12 cellular contexts compared by ENCODE assay signal in genomic region chr15:64837502-64837901, GRCh38. TPM values are rescaled to one million over a fixed set of nuclear protein-coding genes. Genes with fewer than 3 reads are reported as not detected.
A peak's percentile ranks its signal among the peaks of the same experiment; 100 is the strongest.
DNase-seq lines count a peak whose midpoint lies in the region; ATAC-seq and TF ChIP-seq lines count a peak whose summit lies in the region.
"Had no signal": no experiment of that assay in that cellular context is flagged by ENCODE, and none has a peak within 500 bp of the region (broad histone marks: within the 10 kb centered on the region; RNA-seq: fewer than 3 reads in every experiment).

No MANE protein-coding gene starts in this region.

- no peaks in the 10 kb centered on the region for H3K9me3 Mint-ChIP-seq in central memory CD8-positive, alpha-beta T cell

- peaks cover 12% of the 10 kb centered on the region for H3K36me3 Mint-ChIP-seq in central memory CD8-positive, alpha-beta T cell (ENCODE audit: insufficient read depth)

- H3K9me3 ChIP-seq in upper lobe of left lung = no peaks in the 10 kb centered on the region
- H3K9me3 ChIP-seq: BE2C, SJCRH30 had no signal

- in situ Hi-C loops in SK-MEL-5 (cut with HindIII; ENCODE audit: low pct_unique_long_range_greater_than_20kb, low sequenced_read_pairs) = no loop called here

- H3K4me1 ChIP-seq in upper lobe of left lung = peaks cover 20 to 39% (median 28%) of the 10 kb centered on the region in 4 donors
- H3K4me1 ChIP-seq: BE2C, SJCRH30 had no signal

- no peak overlapping the region for H3K4me3 ChIP-seq in upper lobe of left lung
- H3K4me3 ChIP-seq: SJCRH30 had no signal

- peak; percentile 28 for DNase-seq in stimulated activated CD4-positive, alpha-beta T cell treated with anti-CD3 and anti-CD28 coated beads, Interleukin-15, amount 100 ng/mL, for 24 hours
- no peak for DNase-seq in stimulated activated CD4-positive, alpha-beta T cell treated with anti-CD3 and anti-CD28 coated beads, Interleukin-4, amount 100 ng/mL, for 24 hours
- DNase-seq in SK-MEL-5 (ENCODE audit: low read depth, low spot score) (peak; percentile 52), upper lobe of left lung (peak in 1 of 2 donors; percentile 51), putamen (ENCODE audit: low spot score) (no peak)
- peak in 1 of 2 donors; percentile 28 for DNase-seq in central memory CD8-positive, alpha-beta T cell (ENCODE audit: low spot score in 2 of 2)
- DNase-seq: BE2C, NCI-H1092, NCI-H524, SJCRH30 had no signal

- H3K36me3 ChIP-seq in upper lobe of left lung = no peaks in the 10 kb centered on the region
- H3K36me3 ChIP-seq: BE2C, SJCRH30 had no signal

- 57 to 59% methylated on average over 1 of the region's 1 CpG for WGBS in upper lobe of left lung, 2 donors

- no peaks in the 10 kb centered on the region for H3K27me3 Mint-ChIP-seq in central memory CD8-positive, alpha-beta T cell

- ATAC-seq in central memory CD8-positive, alpha-beta T cell (replicated peaks; ENCODE audit: extremely low read depth, poor library complexity, severe bottlenecking) = no peak
- no peak for ATAC-seq in upper lobe of left lung (ENCODE audit: low FRiP score in 2 of 2)
- no peak for ATAC-seq in GM18868 (IDR thresholded peaks at IDR 0.05; ENCODE audit: unreplicated experiment)
- ATAC-seq in HG03135 (IDR thresholded peaks at IDR 0.05; ENCODE audit: unreplicated experiment) = no peak

- H3K4me3 Mint-ChIP-seq in central memory CD8-positive, alpha-beta T cell = peak overlapping the region; percentile 3

- TF ChIP-seq EP300 in upper lobe of left lung (IDR thresholded peaks at IDR 0.05) = no peak

- peak in 1 of 4 donors; percentile 35 for TF ChIP-seq POLR2A in upper lobe of left lung (IDR thresholded peaks at IDR 0.05)

- no peaks in the 10 kb centered on the region for H3K27me3 ChIP-seq in upper lobe of left lung
- H3K27me3 ChIP-seq: BE2C, SJCRH30 had no signal

- peak overlapping the region; percentile 79 for H3K27ac Mint-ChIP-seq in central memory CD8-positive, alpha-beta T cell (ENCODE audit: low read depth)

- no peak for TF ChIP-seq CTCF in upper lobe of left lung (IDR thresholded peaks at IDR 0.05)

- peak overlapping the region; percentile 43 to 64 (median 56) for H3K27ac ChIP-seq in upper lobe of left lung
- H3K27ac ChIP-seq: SJCRH30 had no signal

- peaks cover 50% of the 10 kb centered on the region for H3K4me1 Mint-ChIP-seq in central memory CD8-positive, alpha-beta T cell

RNA-seq across cellular contexts. Expression of gene PLEKHO2, which starts 4.2 kb away (rescaled TPM):
- 35.4 and 37.1 TPM in 2 replicates for total RNA-seq in SK-MEL-5 (2014; rRNA removed; shearing (Covaris generic))
- 31.8 and 40.7 TPM in 2 replicates for polyA plus RNA-seq in SK-MEL-5 (2015; cell fraction: cytosol; rRNA removed)
- 26.4 and 26.6 TPM in 2 replicates for polyA plus RNA-seq in SK-MEL-5 (2015; cell fraction: nucleus; rRNA removed)
- 10 to 100 TPM; 21.9 to 83.0 (median 51.3) TPM for total RNA-seq in upper lobe of left lung

RNA-seq across cellular contexts. Expression of gene PIF1, which starts 12.1 kb away (rescaled TPM):
- total RNA-seq in SK-MEL-5 (2014; rRNA removed; shearing (Covaris generic)) = 7.0 and 9.3 TPM in 2 replicates
- 8.6 and 9.8 TPM in 2 replicates for polyA plus RNA-seq in SK-MEL-5 (2015; cell fraction: cytosol; rRNA removed)
- polyA plus RNA-seq in SK-MEL-5 (2015; cell fraction: nucleus; rRNA removed) = 84.2 and 87.6 TPM in 2 replicates
- 1 to 10 TPM in 4 of 6 donors, under 1 TPM in 2; 0.61 to 6.2 (median 1.1) TPM for total RNA-seq in upper lobe of left lung

Comparison
In these comparisons a context has a peak if more than half of its experiments do, and no peak if none do; other contexts are left out.
1. DNase-seq: peak in stimulated activated CD4-positive, alpha-beta T cell treated with anti-CD3 and anti-CD28 coated beads, Interleukin-15, amount 100 ng/mL, for 24 hours (single experiment) and SK-MEL-5 (single experiment); none in stimulated activated CD4-positive, alpha-beta T cell treated with anti-CD3 and anti-CD28 coated beads, Interleukin-4, amount 100 ng/mL, for 24 hours (single experiment) and putamen (single experiment).